Comparison of ENCODE assay signal across 17 cellular contexts in the genomic region with DNA sequence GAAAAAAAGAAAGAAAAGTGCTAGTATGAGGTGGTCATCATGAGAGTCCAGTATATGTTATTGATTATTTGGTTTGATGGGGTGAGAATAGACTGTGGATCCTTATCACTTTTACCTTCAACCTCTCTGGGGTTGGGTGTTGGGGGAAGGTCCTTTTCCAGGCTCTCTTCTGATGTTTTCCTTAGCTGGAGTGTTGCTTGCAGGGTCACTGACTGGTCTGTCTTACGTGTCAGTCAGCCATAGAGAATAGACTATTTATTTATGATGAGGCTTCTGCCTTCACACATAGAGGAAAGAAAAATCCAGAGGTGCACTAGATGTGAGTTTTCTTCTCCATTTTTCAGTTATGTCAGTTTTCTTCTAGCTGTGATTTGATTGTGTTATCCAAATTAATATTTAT. TPM values are rescaled to one million over a fixed set of nuclear protein-coding genes. Genes with fewer than 3 reads are reported as not detected.
DNase-seq lines count a peak whose midpoint lies in the region; ATAC-seq, FAIRE-seq and TF ChIP-seq lines count a peak whose summit lies in the region.
"Had no signal": no experiment of that assay in that cellular context is flagged by ENCODE, and none has a peak within 500 bp of the region (broad histone marks: within the 10 kb centered on the region; RNA-seq: fewer than 3 reads in every experiment).

No MANE protein-coding gene starts in this region.

- H3K27me3 Mint-ChIP-seq in stimulated activated naive CD8-positive, alpha-beta T cell treated with anti-CD3 and anti-CD28 coated beads, Interleukin-15, amount 100 ng/mL, for 72 hours: peaks cover 19% of the 10 kb centered on the region
- H3K27me3 Mint-ChIP-seq: B cell; CD4-positive, alpha-beta T cell had no signal

- no peaks in the 10 kb centered on the region for H3K9me3 Mint-ChIP-seq in stimulated activated naive CD8-positive, alpha-beta T cell treated with anti-CD3 and anti-CD28 coated beads, Interleukin-15, amount 100 ng/mL, for 72 hours
- H3K9me3 Mint-ChIP-seq: CD4-positive, alpha-beta T cell; H9 had no signal

- intact Hi-C loops in right lobe of liver (cut with DNase I): no loop called here
- intact Hi-C loops in HepG2 (cut with micrococcal nuclease; ENCODE audit: unreplicated experiment): no loop called here
- intact Hi-C loops in spleen (cut with DNase I; ENCODE audit: low total_unique reads): no loop called here

- no peak for FAIRE-seq in HepG2 (lab: Jason Lieb, UNC)
- FAIRE-seq: GM12891, HTR-8/SVneo, K562 had no signal

- H3K4me1 ChIP-seq in right lobe of liver (peaks cover 0 to 43% (median 17%) of the 10 kb centered on the region in 4 donors), HepG2 (ENCODE audit: insufficient read depth, low read length) (peaks cover 7% of the 10 kb centered on the region), mesenchymal stem cell (ENCODE audit: control insufficient read depth, insufficient read depth, low read depth, low read length) (peaks cover 14% of the 10 kb centered on the region), spleen (no peaks in the 10 kb centered on the region)

- no CpG with 5 or more reads among the region's 1 CpG for WGBS in right lobe of liver (ENCODE audit: insufficient coverage, low coverage, low lambda C conversion rate, missing lambda C conversion rate)
- 0% methylated on average over 1 of the region's 1 CpG for WGBS in HepG2 (ENCODE audit: low lambda C conversion rate)
- 60% methylated on average over 1 of the region's 1 CpG for WGBS in mesenchymal stem cell
- WGBS in spleen, 5 donors: 39 to 68% (median 57%) methylated on average over 1 of the region's 1 CpG

- no peak overlapping the region for H2AK5ac ChIP-seq in mesenchymal stem cell (ENCODE audit: low read length, severe bottlenecking)

- POLR2A ChIA-PET in HepG2 (lab: Yijun Ruan, JAX): no interaction called here

- no peak overlapping the region for H4K8ac ChIP-seq in mesenchymal stem cell (ENCODE audit: low read length)

- TF ChIP-seq RAD21 in HepG2 (CRISPR knock-in tag; IDR thresholded peaks at IDR 0.05): no peak

- no peaks in the 10 kb centered on the region for H3K9me3 ChIP-seq in right lobe of liver
- H3K9me3 ChIP-seq in HepG2 (ENCODE audit: low read length): no peaks in the 10 kb centered on the region
- no peaks in the 10 kb centered on the region for H3K9me3 ChIP-seq in mesenchymal stem cell (ENCODE audit: control insufficient read depth, low read length)
- H3K9me3 ChIP-seq in spleen: no peaks in the 10 kb centered on the region

- no peak overlapping the region for H3K4me2 ChIP-seq in HepG2 (ENCODE audit: low read depth, low read length)
- no peak overlapping the region for H3K4me2 ChIP-seq in mesenchymal stem cell (ENCODE audit: low read length, poor library complexity, severe bottlenecking)

- no peak overlapping the region for H3K18ac ChIP-seq in mesenchymal stem cell (ENCODE audit: low read depth in 1 of 2, low read length in 2 of 2)

- H3K27me3 ChIP-seq in right lobe of liver (no peaks in the 10 kb centered on the region), HepG2 (ENCODE audit: control insufficient read depth in 1 of 2, insufficient read depth in 2 of 2, low read length in 2 of 2) (no peaks in the 10 kb centered on the region; a peak in 1 of 5 replicates), mesenchymal stem cell (ENCODE audit: control insufficient read depth in 1 of 2, insufficient read depth in 1 of 2, low read length in 2 of 2) (peaks cover 0 to 12% of the 10 kb centered on the region in 2 experiments), spleen (replicated peaks in 1 of 7) (no peaks in the 10 kb centered on the region)

- no peak for TF ChIP-seq POLR2A in right lobe of liver (IDR thresholded peaks at IDR 0.05)
- no peak for TF ChIP-seq POLR2A in HepG2 (IDR thresholded peaks at IDR 0.05; ENCODE audit: insufficient read depth in 1 of 2, low read depth in 2 of 2, low read length in 2 of 2)
- TF ChIP-seq POLR2A in spleen (IDR thresholded peaks at IDR 0.05): no peak

- BruUV-seq in HepG2 (replicated peaks; lab: Mats Ljungman, UMichigan): no TSS peak

- TF ChIP-seq CTCF in right lobe of liver (IDR thresholded peaks at IDR 0.05) (no peak), HepG2 (CRISPR knock-in tag; IDR thresholded peaks at IDR 0.05) (no peak), epithelial cell of proximal tubule (conservative IDR thresholded peaks at IDR 0.05; ENCODE audit: low read depth, low read length) (no peak), spleen (IDR thresholded peaks at IDR 0.05 in 8 of 11, conservative IDR thresholded peaks at IDR 0.05 in 3 of 11) (no peak)

- H3K9ac ChIP-seq in HepG2 (ENCODE audit: insufficient read depth, low read depth, low read length) (no peak overlapping the region), mesenchymal stem cell (ENCODE audit: low read length) (no peak overlapping the region)

- TF ChIP-seq EP300 in HepG2 (IDR thresholded peaks at IDR 0.05; ENCODE audit: low read depth in 2 of 2, low read length in 2 of 2) (no peak), HepG2 (CRISPR knock-in tag; IDR thresholded peaks at IDR 0.05; ENCODE audit: borderline replicate concordance) (no peak)

- H3K23ac ChIP-seq in mesenchymal stem cell (ENCODE audit: low read length in 2 of 2): no peak overlapping the region

- ATAC-seq in right lobe of liver (peak; percentile 52 to 60 (median 56)), HepG2 (no peak), HG02840 (IDR thresholded peaks at IDR 0.05; ENCODE audit: low FRiP score, unreplicated experiment) (no peak)
- no peak for ATAC-seq in stimulated activated naive CD8-positive, alpha-beta T cell treated with anti-CD3 and anti-CD28 coated beads, Interleukin-15, amount 100 ng/mL, for 72 hours

- peaks cover 2% of the 10 kb centered on the region for H3K79me1 ChIP-seq in mesenchymal stem cell (replicated peaks; ENCODE audit: low read length, poor library complexity, severe bottlenecking)

- H2BK120ac ChIP-seq in mesenchymal stem cell (ENCODE audit: low read depth, low read length): no peak overlapping the region

- H3K4ac ChIP-seq in mesenchymal stem cell (ENCODE audit: low read depth in 1 of 2, low read length in 2 of 2): no peak overlapping the region

- H3K36me3 ChIP-seq in right lobe of liver (no peaks in the 10 kb centered on the region), HepG2 (replicated peaks in 1 of 2; ENCODE audit: control insufficient read depth in 1 of 2, insufficient read depth in 2 of 2, low read length in 2 of 2) (no peaks in the 10 kb centered on the region), mesenchymal stem cell (ENCODE audit: control insufficient read depth in 1 of 2, insufficient read depth in 2 of 2, low read depth in 1 of 2, low read length in 2 of 2) (no peaks in the 10 kb centered on the region), spleen (no peaks in the 10 kb centered on the region)

- in situ Hi-C loops in HepG2 (cut with HindIII; ENCODE audit: extremely low pct_ligation_motif_present, low pct_unique_long_range_greater_than_20kb): no loop called here

- no peak overlapping the region for H3K14ac ChIP-seq in mesenchymal stem cell (ENCODE audit: low read length in 2 of 2)

- CTCF ChIA-PET in HepG2 (lab: Yijun Ruan, JAX; ENCODE audit: low intra/inter-chr PET ratio, low total read pairs): no interaction called here

- no peak overlapping the region for H2BK12ac ChIP-seq in mesenchymal stem cell (ENCODE audit: low read length in 2 of 2)

- no peaks in the 10 kb centered on the region for H3K4me1 Mint-ChIP-seq in stimulated activated naive CD8-positive, alpha-beta T cell treated with anti-CD3 and anti-CD28 coated beads, Interleukin-15, amount 100 ng/mL, for 72 hours
- H3K4me1 Mint-ChIP-seq: B cell had no signal

- H2BK5ac ChIP-seq in mesenchymal stem cell (ENCODE audit: low read depth, low read length, poor library complexity, severe bottlenecking): no peak overlapping the region

- no peak overlapping the region for H3K27ac Mint-ChIP-seq in stimulated activated naive CD8-positive, alpha-beta T cell treated with anti-CD3 and anti-CD28 coated beads, Interleukin-15, amount 100 ng/mL, for 72 hours
- H3K27ac Mint-ChIP-seq: B cell; CD4-positive, alpha-beta T cell had no signal

- DNase-seq in right lobe of liver: no peak
- no peak for DNase-seq in HepG2 (ENCODE audit: low spot score)
- DNase-seq in epithelial cell of proximal tubule (ENCODE audit: low read depth): no peak
- DNase-seq in mesenchymal stem cell: no peak
- DNase-seq in stimulated activated naive CD8-positive, alpha-beta T cell treated with anti-CD3 and anti-CD28 coated beads, Interleukin-15, amount 100 ng/mL, for 72 hours: no peak
- no peak for DNase-seq in spleen
- DNase-seq: 8988T; C1 segment of cervical spinal cord; CD4-positive, alpha-beta T cell; DMS153; GOT3; H9 had no signal

- H3K4me3 ChIP-seq in right lobe of liver: peak overlapping the region in 2 of 3 donors; percentile 4 to 15
- no peak overlapping the region for H3K4me3 ChIP-seq in HepG2 (replicated peaks in 1 of 3; ENCODE audit: insufficient read depth in 1 of 3, low read depth in 2 of 3, low read length in 3 of 3)
- peak overlapping the region; percentile 32 for H3K4me3 ChIP-seq in epithelial cell of proximal tubule (ENCODE audit: low read depth, low read length)
- no peak overlapping the region for H3K4me3 ChIP-seq in mesenchymal stem cell (ENCODE audit: insufficient read depth in 1 of 2, low read depth in 1 of 2, low read length in 2 of 2)
- no peak overlapping the region for H3K4me3 ChIP-seq in spleen
- H3K4me3 ChIP-seq: K562 had no signal

- H2AFZ ChIP-seq in HepG2 (ENCODE audit: low read length) (no peak overlapping the region), mesenchymal stem cell (ENCODE audit: low read depth, low read length) (no peak overlapping the region)

- H4K91ac ChIP-seq in mesenchymal stem cell (ENCODE audit: low read length): no peak overlapping the region

- H2BK15ac ChIP-seq in mesenchymal stem cell (ENCODE audit: low read depth, poor library complexity, severe bottlenecking): no peak overlapping the region

- H3K79me2 ChIP-seq in HepG2 (ENCODE audit: insufficient read depth, low read length): no peaks in the 10 kb centered on the region

- H3K4me3 Mint-ChIP-seq in stimulated activated naive CD8-positive, alpha-beta T cell treated with anti-CD3 and anti-CD28 coated beads, Interleukin-15, amount 100 ng/mL, for 72 hours: no peak overlapping the region
- H3K4me3 Mint-ChIP-seq: B cell; CD4-positive, alpha-beta T cell; H9 had no signal

- peak overlapping the region in 2 of 3 donors; percentile 5 to 56 for H3K27ac ChIP-seq in right lobe of liver
- H3K27ac ChIP-seq in HepG2 (ENCODE audit: extremely low read length, insufficient read depth, low read length): no peak overlapping the region
- peak overlapping the region; percentile 66 for H3K27ac ChIP-seq in mesenchymal stem cell (ENCODE audit: low read length, poor library complexity, severe bottlenecking)
- H3K27ac ChIP-seq in spleen: no peak overlapping the region

- no peaks in the 10 kb centered on the region for H4K20me1 ChIP-seq in HepG2 (ENCODE audit: insufficient read depth, low read length)

RNA-seq across cellular contexts. Expression of a gene that starts 36.5 kb away (rescaled TPM):
- total RNA-seq in right lobe of liver: 1 to 10 TPM; 3.2 to 5.1 (median 3.8) TPM
- not detected in 2 replicates for total RNA-seq in HepG2 (2016; rRNA removed; fragmentation: Illumina TruSeq; extraction: Trizol)
- total RNA-seq in HepG2 (2016; cell fraction: cytosol; rRNA removed; fragmentation: Illumina TruSeq; extraction: Trizol; ENCODE audit: low read depth): not detected in 2 replicates
- not detected in 2 replicates for total RNA-seq in HepG2 (2016; cell fraction: insoluble cytoplasmic fraction; rRNA removed; fragmentation: Illumina TruSeq; extraction: Trizol)
- total RNA-seq in HepG2 (2016; cell fraction: membrane; rRNA removed; fragmentation: Illumina TruSeq; extraction: Trizol): not detected in 2 replicates
- total RNA-seq in HepG2 (2016; cell fraction: nucleus; rRNA removed; fragmentation: Illumina TruSeq; extraction: Trizol): not detected in 2 replicates
- polyA plus RNA-seq in HepG2 (2011; rRNA removed): not detected in 2 replicates
- not detected in 2 replicates for polyA plus RNA-seq in HepG2 (2011; cell fraction: cytosol; rRNA removed)
- not detected in 2 replicates for polyA plus RNA-seq in HepG2 (2011; cell fraction: nucleus; rRNA removed)
- not detected in 2 replicates for polyA plus RNA-seq in HepG2 (2012)
- polyA plus RNA-seq in HepG2 (2016; cell fraction: cytosol; fragmentation: Illumina TruSeq; extraction: Trizol; ENCODE audit: low read depth): not detected in 2 replicates
- not detected in 2 replicates for polyA plus RNA-seq in HepG2 (2016; cell fraction: insoluble cytoplasmic fraction; fragmentation: Illumina TruSeq; extraction: Trizol; ENCODE audit: low read depth)
- not detected in 2 replicates for polyA plus RNA-seq in HepG2 (2016; cell fraction: membrane; fragmentation: Illumina TruSeq; extraction: Trizol; ENCODE audit: low read depth)
- not detected in 2 replicates for polyA plus RNA-seq in HepG2 (2016; cell fraction: nucleus; fragmentation: Illumina TruSeq; extraction: Trizol; ENCODE audit: insufficient read depth, low read depth)
- polyA minus RNA-seq in HepG2 (2011; rRNA and poly(A)+ RNA removed; ENCODE audit: low replicate concordance): 44.2 TPM in 1 of 2 replicates, not detected in the other
- polyA minus RNA-seq in HepG2 (2011; cell fraction: cytosol; rRNA and poly(A)+ RNA removed): 0.18 and 0.20 TPM in 2 replicates
- polyA minus RNA-seq in HepG2 (2011; cell fraction: nucleus; rRNA and poly(A)+ RNA removed): 0.13 and 0.25 TPM in 2 replicates
- 7.3 and 11.0 TPM in 2 replicates for total RNA-seq in epithelial cell of proximal tubule
- 0.32 TPM for polyA plus RNA-seq in mesenchymal stem cell (2013, experiment 1 of 2)
- 0.29 TPM for polyA plus RNA-seq in mesenchymal stem cell (2013, experiment 2 of 2)
- 1 to 10 TPM in 5 of 7 donors, under 1 TPM in 2; 0.85 to 4.6 (median 1.5) TPM for total RNA-seq in spleen
- under 1 TPM; 0.38 to 0.67 (median 0.39) TPM for polyA plus RNA-seq in spleen

Comparison
In these comparisons a context has a peak if more than half of its experiments do, and no peak if none do; other contexts are left out.
1. ATAC-seq: peak in right lobe of liver (4 of 4); none in HepG2 (single experiment), stimulated activated naive CD8-positive, alpha-beta T cell treated with anti-CD3 and anti-CD28 coated beads, Interleukin-15, amount 100 ng/mL, for 72 hours (single experiment) and HG02840 (single experiment).
2. H3K27ac ChIP-seq: peak in right lobe of liver (2 of 3) and mesenchymal stem cell (single experiment); none in HepG2 (single experiment) and spleen (0 of 8).
3. H3K4me3 ChIP-seq: peak in right lobe of liver (2 of 3) and epithelial cell of proximal tubule (single experiment); none in HepG2 (0 of 3), mesenchymal stem cell (0 of 2) and spleen (0 of 8).